33 cellular contexts compared by ENCODE assay signal in the genomic region with DNA sequence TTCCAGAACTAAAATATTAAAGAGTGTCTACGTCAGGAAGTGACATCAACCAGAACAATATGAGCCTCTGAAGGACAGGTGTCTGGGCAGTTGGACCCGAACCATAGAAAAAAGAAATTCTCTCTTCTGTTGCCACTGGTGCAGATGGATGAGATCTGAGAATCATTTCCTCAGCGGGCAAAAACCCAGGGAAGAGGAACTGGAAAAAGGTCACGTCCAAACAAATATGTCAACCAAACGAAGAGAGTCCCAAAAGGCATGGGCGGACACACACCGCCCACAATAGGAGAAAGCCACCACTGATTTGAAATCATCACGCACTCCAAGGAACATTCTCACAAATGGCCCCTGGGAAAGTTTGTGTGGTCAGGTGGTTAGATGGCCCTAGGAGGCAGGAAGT.
"Had no signal": no experiment of that assay in that cellular context is flagged by ENCODE, and none has a peak within 500 bp of the region (broad histone marks: within the 10 kb centered on the region; RNA-seq: fewer than 3 reads in every experiment).

No MANE protein-coding gene starts in this region.

- H3K4me1 ChIP-seq: adrenal gland, body of pancreas had no signal

- H3K27me3 Mint-ChIP-seq: activated B cell treated with CpG ODN at 0.5 μM for 24 hours; activated CD8-positive, alpha-beta T cell treated with anti-CD3 and anti-CD28 coated beads for 36 hours; activated naive CD4-positive, alpha-beta T cell treated with anti-CD3 and anti-CD28 coated beads, Interleukin-2, amount 50 U/mL, for 24 hours; activated naive CD8-positive, alpha-beta T cell treated with anti-CD3 and anti-CD28 coated beads for 36 hours; activated naive CD8-positive, alpha-beta T cell treated with anti-CD3 and anti-CD28 coated beads, Interleukin-2, amount 50 U/mL, for 24 hours; activated T-helper 17 cell treated with anti-CD3 and anti-CD28 coated beads, Interleukin-2, amount 50 U/mL, for 72 hours; central memory CD8-positive, alpha-beta T cell; dendritic cell treated with granulocyte-macrophage colony-stimulating factor and Interleukin-4, amounts not matched to agents 40 ng/mL and 50 ng/mL, for 4 days; T-helper 17 cell had no signal

- DNase-seq: activated B cell treated with CpG ODN at 0.5 μM for 24 hours; activated CD4-positive, alpha-beta T cell treated with anti-CD3 and anti-CD28 coated beads for 48 hours; activated CD4-positive, alpha-beta T cell treated with anti-CD3 and anti-CD28 coated beads, Interleukin-2, amount 50 U/mL, for 1 hour; activated CD4-positive, alpha-beta T cell treated with anti-CD3 and anti-CD28 coated beads, Interleukin-2, amount 50 U/mL, for 48 hours; activated CD8-positive, alpha-beta memory T cell treated with anti-CD3 and anti-CD28 coated beads for 24 hours; activated CD8-positive, alpha-beta T cell treated with anti-CD3 and anti-CD28 coated beads for 36 hours; activated effector memory CD4-positive, alpha-beta T cell treated with Interleukin-2 at 50 U/mL for 16 hours; activated gamma-delta T cell treated with Interleukin-2 at 50 U/mL for 16 hours; activated naive CD4-positive, alpha-beta T cell treated with Interleukin-2 at 50 U/mL for 16 hours; activated naive CD8-positive, alpha-beta T cell treated with anti-CD3 and anti-CD28 coated beads for 36 hours; activated naive CD8-positive, alpha-beta T cell treated with anti-CD3 and anti-CD28 coated beads, Interleukin-2, amount 50 U/mL, for 24 hours; activated T-cell treated with anti-CD3 and anti-CD28 coated beads, Interleukin-2, amount 50 U/mL, for 4 hours; adrenal gland; amygdala; aorta; body of pancreas; effector memory CD4-positive, alpha-beta T cell; foreskin fibroblast; glutamatergic neuron; T-helper 1 cell; T-helper 17 cell; T1000; WERI-Rb-1 had no signal

- H3K27me3 ChIP-seq: adrenal gland, body of pancreas, dorsolateral prefrontal cortex had no signal

- ATAC-seq: activated CD4-positive, CD25-positive, alpha-beta regulatory T cell treated with anti-CD3 and anti-CD28 coated beads, Interleukin-2, amount 50 U/mL, for 24 hours; activated CD8-positive, alpha-beta T cell treated with anti-CD3 and anti-CD28 coated beads for 36 hours; activated naive CD8-positive, alpha-beta T cell treated with anti-CD3 and anti-CD28 coated beads, Interleukin-2, amount 50 U/mL, for 24 hours; activated T-cell treated with anti-CD3 and anti-CD28 coated beads, Interleukin-2, amount 50 U/mL, for 4 hours; activated T-helper 17 cell treated with anti-CD3 and anti-CD28 coated beads, Interleukin-2, amount 50 U/mL, for 72 hours; body of pancreas; esophagus mucosa; T-helper 17 cell had no signal

- H3K4me3 ChIP-seq: adrenal gland, body of pancreas, coronary artery, dorsolateral prefrontal cortex had no signal

- H3K4me3 Mint-ChIP-seq: activated B cell treated with CpG ODN at 0.5 μM for 24 hours; activated CD8-positive, alpha-beta T cell treated with anti-CD3 and anti-CD28 coated beads for 36 hours; activated naive CD4-positive, alpha-beta T cell treated with anti-CD3 and anti-CD28 coated beads, Interleukin-2, amount 50 U/mL, for 24 hours; activated naive CD8-positive, alpha-beta T cell treated with anti-CD3 and anti-CD28 coated beads for 36 hours; activated naive CD8-positive, alpha-beta T cell treated with anti-CD3 and anti-CD28 coated beads, Interleukin-2, amount 50 U/mL, for 24 hours; activated T-cell treated with anti-CD3 and anti-CD28 coated beads, Interleukin-2, amount 50 U/mL, for 4 hours; activated T-helper 17 cell treated with anti-CD3 and anti-CD28 coated beads, Interleukin-2, amount 50 U/mL, for 72 hours; central memory CD8-positive, alpha-beta T cell; dendritic cell treated with granulocyte-macrophage colony-stimulating factor and Interleukin-4, amounts not matched to agents 40 ng/mL and 50 ng/mL, for 4 days; endodermal cell; T-helper 17 cell; T-helper 2 cell treated with Interferon-gamma antibody and Interleukin-4, amounts not matched to agents 5 μg/mL and 100 μg/mL, for 36 hours had no signal

- H3K36me3 ChIP-seq: adrenal gland, WERI-Rb-1 had no signal

- H3K9me3 ChIP-seq: adrenal gland, body of pancreas had no signal

- H3K27ac Mint-ChIP-seq: activated B cell treated with CpG ODN at 0.5 μM for 24 hours; activated CD8-positive, alpha-beta T cell treated with anti-CD3 and anti-CD28 coated beads for 36 hours; activated naive CD4-positive, alpha-beta T cell treated with anti-CD3 and anti-CD28 coated beads, Interleukin-2, amount 50 U/mL, for 24 hours; activated naive CD8-positive, alpha-beta T cell treated with anti-CD3 and anti-CD28 coated beads for 36 hours; activated naive CD8-positive, alpha-beta T cell treated with anti-CD3 and anti-CD28 coated beads, Interleukin-2, amount 50 U/mL, for 24 hours; activated T-helper 17 cell treated with anti-CD3 and anti-CD28 coated beads, Interleukin-2, amount 50 U/mL, for 72 hours; dendritic cell treated with granulocyte-macrophage colony-stimulating factor and Interleukin-4, amounts not matched to agents 40 ng/mL and 50 ng/mL, for 4 days; endodermal cell; T-helper 17 cell; T-helper 2 cell treated with Interferon-gamma antibody and Interleukin-4, amounts not matched to agents 5 μg/mL and 100 μg/mL, for 36 hours had no signal

- H3K27ac ChIP-seq: adrenal gland, body of pancreas, coronary artery, WERI-Rb-1 had no signal

- H3K4me1 Mint-ChIP-seq: activated B cell treated with CpG ODN at 0.5 μM for 24 hours; activated T-helper 17 cell treated with anti-CD3 and anti-CD28 coated beads, Interleukin-2, amount 50 U/mL, for 72 hours; central memory CD8-positive, alpha-beta T cell had no signal

- H3K9me3 Mint-ChIP-seq: activated T-cell treated with anti-CD3 and anti-CD28 coated beads, Interleukin-2, amount 50 U/mL, for 4 hours; activated T-helper 17 cell treated with anti-CD3 and anti-CD28 coated beads, Interleukin-2, amount 50 U/mL, for 72 hours; central memory CD8-positive, alpha-beta T cell; dendritic cell treated with granulocyte-macrophage colony-stimulating factor and Interleukin-4, amounts not matched to agents 40 ng/mL and 50 ng/mL, for 4 days; endodermal cell; T-helper 2 cell treated with Interferon-gamma antibody and Interleukin-4, amounts not matched to agents 5 μg/mL and 100 μg/mL, for 36 hours had no signal
